Comparison of ENCODE assay signal across 8 cellular contexts in the genomic region with DNA sequence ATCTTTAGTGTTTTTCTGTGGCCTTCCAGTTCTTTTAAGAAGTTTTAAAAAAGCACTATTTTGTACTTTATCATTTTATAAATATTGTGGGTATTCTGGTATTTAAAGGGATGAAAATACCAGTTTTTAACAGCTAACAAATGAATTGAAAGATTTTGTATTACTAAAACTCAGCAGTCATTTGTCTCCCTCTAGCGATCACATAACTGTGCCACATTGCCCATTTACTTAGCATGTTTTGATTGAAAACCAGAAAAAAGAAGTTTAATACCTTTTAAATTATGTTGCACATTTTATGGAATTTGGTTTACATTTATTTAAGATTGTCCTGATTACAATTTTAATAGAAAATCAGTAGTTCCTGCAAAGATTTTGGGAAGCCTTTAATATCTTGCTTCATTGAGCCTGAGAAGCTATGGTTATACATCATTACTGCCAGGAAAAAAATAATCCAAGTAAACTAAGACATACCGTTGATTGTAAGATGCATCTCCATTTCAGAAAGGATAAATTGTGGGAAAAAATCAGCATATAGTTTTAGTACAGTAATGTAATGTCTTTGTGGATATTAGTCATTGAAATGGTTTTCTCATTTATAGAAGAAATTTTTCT.
A peak's percentile ranks its signal among the peaks of the same experiment; 100 is the strongest.
DNase-seq lines count a peak whose midpoint lies in the region; ATAC-seq and FAIRE-seq lines count a peak whose summit lies in the region.

No MANE protein-coding gene starts in this region.

- peak; percentile 96 for FAIRE-seq in A204.1 (lab: Jason Lieb, UNC)

- H3K4me3 ChIP-seq in adipocyte (ENCODE audit: low read length), result no peak overlapping the region

- H3K27me3 Mint-ChIP-seq in effector memory CD8-positive, alpha-beta T cell, result no peaks in the 10 kb centered on the region

- H3K4me1 Mint-ChIP-seq in effector memory CD8-positive, alpha-beta T cell (ENCODE audit: low read depth in 2 of 2), result peaks cover 15 to 48% of the 10 kb centered on the region in 2 donors

- no peaks in the 10 kb centered on the region for H3K9me3 Mint-ChIP-seq in effector memory CD8-positive, alpha-beta T cell

- H3K27me3 ChIP-seq in adipocyte (replicated peaks; ENCODE audit: control insufficient read depth, insufficient read depth, low read length), result no peaks in the 10 kb centered on the region

- no peak overlapping the region for H3K27ac Mint-ChIP-seq in effector memory CD8-positive, alpha-beta T cell

- H3K9me3 ChIP-seq in adipocyte (ENCODE audit: control insufficient read depth, low read length), result no peaks in the 10 kb centered on the region

- no peak overlapping the region for H3K9ac ChIP-seq in adipocyte (ENCODE audit: low read length)

- no peaks in the 10 kb centered on the region for H3K4me1 ChIP-seq in adipocyte (ENCODE audit: control insufficient read depth, insufficient read depth, low read length)

- peak; percentile 54 for DNase-seq in HCEC 1CT
- DNase-seq in adipocyte (ENCODE audit: low read depth), result peak; percentile 78
- peak; percentile 12 for DNase-seq in kidney glomerular epithelial cell (lab: John Stamatoyannopoulos, UW)
- no peak for DNase-seq in effector memory CD8-positive, alpha-beta T cell
- DNase-seq in activated CD8-positive, alpha-beta memory T cell treated with anti-CD3 and anti-CD28 coated beads, Interleukin-2, amount 50 U/mL, for 4 hours, result no peak
- no peak for DNase-seq in DMS79 (lab: John Stamatoyannopoulos, UW)

- peaks cover 51% of the 10 kb centered on the region for H3K36me3 Mint-ChIP-seq in effector memory CD8-positive, alpha-beta T cell (ENCODE audit: insufficient read depth)

- H3K4me3 Mint-ChIP-seq in effector memory CD8-positive, alpha-beta T cell, result no peak overlapping the region

- peaks cover 30% of the 10 kb centered on the region for H3K36me3 ChIP-seq in adipocyte (ENCODE audit: control insufficient read depth, insufficient read depth, low read length, severe bottlenecking)

- ATAC-seq in effector memory CD8-positive, alpha-beta T cell (replicated peaks), result no peak
- no peak for ATAC-seq in HG03460 (IDR thresholded peaks at IDR 0.05; ENCODE audit: unreplicated experiment)

Comparison
In these comparisons a context has a peak if more than half of its experiments do, and no peak if none do; other contexts are left out.
1. DNase-seq: peak in HCEC 1CT (single experiment), adipocyte (single experiment) and kidney glomerular epithelial cell (single experiment); none in effector memory CD8-positive, alpha-beta T cell (0 of 3), activated CD8-positive, alpha-beta memory T cell treated with anti-CD3 and anti-CD28 coated beads, Interleukin-2, amount 50 U/mL, for 4 hours (single experiment) and DMS79 (single experiment).